ENCODE assay signal across 12 cellular contexts in the genomic region with DNA sequence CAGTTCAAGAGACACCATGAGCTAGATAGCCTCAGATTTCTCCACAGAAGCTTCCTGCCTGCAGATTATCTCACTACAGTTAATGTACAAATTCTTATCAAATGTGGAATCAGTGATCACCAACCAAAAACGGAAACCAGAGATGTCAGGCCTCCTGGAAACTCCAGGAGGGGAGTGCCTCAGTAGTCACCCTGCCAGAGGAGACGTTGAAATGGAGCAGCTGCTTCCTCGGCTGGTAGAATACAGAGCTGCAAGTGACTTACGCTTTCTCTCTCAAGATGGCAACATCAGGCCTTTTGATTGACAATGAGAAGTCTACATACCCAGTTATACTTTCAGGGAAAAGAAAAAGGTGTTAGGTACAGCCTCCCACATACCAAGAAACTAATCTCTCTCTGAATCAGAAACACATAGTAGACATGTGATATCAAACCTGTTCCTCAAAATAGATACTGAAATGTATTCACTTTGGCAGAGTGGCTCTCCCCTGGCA. TPM values are rescaled to one million over a fixed set of nuclear protein-coding genes. Genes with fewer than 3 reads are reported as not detected.
DNase-seq lines count a peak whose midpoint lies in the region; ATAC-seq and TF ChIP-seq lines count a peak whose summit lies in the region.
"Had no signal": no experiment of that assay in that cellular context is flagged by ENCODE, and none has a peak within 500 bp of the region (broad histone marks: within the 10 kb centered on the region; RNA-seq: fewer than 3 reads in every experiment).

No MANE protein-coding gene starts in this region.

- in situ Hi-C loops in gastrocnemius medialis (cut with MboI; ENCODE audit: low sequenced_read_pairs in 4 of 4): loop anchor here in 1 of 4 donors (25.0 kb wide), 1 partner anchor 456 kb away; the partner anchor contains the start of gene PRKAB2

- no peaks in the 10 kb centered on the region for H3K27me3 Mint-ChIP-seq in CD4-positive, CD25-positive, alpha-beta regulatory T cell
- no peaks in the 10 kb centered on the region for H3K27me3 Mint-ChIP-seq in activated T-helper 17 cell treated with anti-CD3 and anti-CD28 coated beads, Interleukin-2, amount 50 U/mL, for 72 hours
- H3K27me3 Mint-ChIP-seq: IgD-negative memory B cell had no signal

- H3K9me3 Mint-ChIP-seq in CD4-positive, CD25-positive, alpha-beta regulatory T cell: no peaks in the 10 kb centered on the region
- no peaks in the 10 kb centered on the region for H3K9me3 Mint-ChIP-seq in activated T-helper 17 cell treated with anti-CD3 and anti-CD28 coated beads, Interleukin-2, amount 50 U/mL, for 72 hours
- H3K9me3 Mint-ChIP-seq: IgD-negative memory B cell, neural crest cell had no signal

- H3K36me3 Mint-ChIP-seq in CD4-positive, CD25-positive, alpha-beta regulatory T cell: peaks cover 52% of the 10 kb centered on the region
- H3K36me3 Mint-ChIP-seq in activated T-helper 17 cell treated with anti-CD3 and anti-CD28 coated beads, Interleukin-2, amount 50 U/mL, for 72 hours (ENCODE audit: low read depth): peaks cover 97% of the 10 kb centered on the region

- H3K4me1 ChIP-seq in CD4-positive, CD25-positive, alpha-beta regulatory T cell (ENCODE audit: control insufficient read depth, insufficient read depth, low read length, poor library complexity, severe bottlenecking): peaks cover 7% of the 10 kb centered on the region
- H3K4me1 ChIP-seq in gastrocnemius medialis: peaks cover 56 to 60% of the 10 kb centered on the region in 2 donors
- H3K4me1 ChIP-seq in prostate gland (replicated peaks): no peaks in the 10 kb centered on the region

- H3K27ac ChIP-seq in CD4-positive, CD25-positive, alpha-beta regulatory T cell (ENCODE audit: insufficient read depth, low read length, poor library complexity, severe bottlenecking): peak overlapping the region; percentile 47
- H3K27ac ChIP-seq in gastrocnemius medialis: peak overlapping the region; percentile 81 to 87 (median 82)
- H3K27ac ChIP-seq in prostate gland: no peak overlapping the region

- peaks cover 0 to 21% (median 13%) of the 10 kb centered on the region in 4 donors for H3K4me1 Mint-ChIP-seq in CD4-positive, CD25-positive, alpha-beta regulatory T cell
- H3K4me1 Mint-ChIP-seq in activated T-helper 17 cell treated with anti-CD3 and anti-CD28 coated beads, Interleukin-2, amount 50 U/mL, for 72 hours: peaks cover 29% of the 10 kb centered on the region
- H3K4me1 Mint-ChIP-seq: IgD-negative memory B cell, neural crest cell had no signal

- peak overlapping the region; percentile 21 for H3K4me3 ChIP-seq in CD4-positive, CD25-positive, alpha-beta regulatory T cell (ENCODE audit: low read depth, low read length)
- H3K4me3 ChIP-seq in gastrocnemius medialis: peak overlapping the region in 1 of 4 donors; percentile 14
- H3K4me3 ChIP-seq in prostate gland: no peak overlapping the region

- no peak for TF ChIP-seq CTCF in gastrocnemius medialis (IDR thresholded peaks at IDR 0.05 in 4 of 5, conservative IDR thresholded peaks at IDR 0.05 in 1 of 5)
- TF ChIP-seq CTCF in prostate gland (IDR thresholded peaks at IDR 0.05): no peak

- peaks cover 40% of the 10 kb centered on the region for H3K36me3 ChIP-seq in CD4-positive, CD25-positive, alpha-beta regulatory T cell (ENCODE audit: control insufficient read depth, insufficient read depth, low read length)
- H3K36me3 ChIP-seq in gastrocnemius medialis (peaks cover 0 to 36% of the 10 kb centered on the region in 2 donors), prostate gland (peaks cover 0 to 8% of the 10 kb centered on the region in 2 donors)

- peak overlapping the region; percentile 45 to 83 (median 82) for H3K27ac Mint-ChIP-seq in CD4-positive, CD25-positive, alpha-beta regulatory T cell
- H3K27ac Mint-ChIP-seq in activated T-helper 17 cell treated with anti-CD3 and anti-CD28 coated beads, Interleukin-2, amount 50 U/mL, for 72 hours: peak overlapping the region; percentile 80

- WGBS in prostate gland: 47% methylated on average over 4 of the region's 4 CpGs

- ATAC-seq in CD4-positive, CD25-positive, alpha-beta regulatory T cell (ENCODE audit: low read depth in 2 of 2): peak; percentile 53 to 59
- peak; percentile 92 for ATAC-seq in activated T-helper 17 cell treated with anti-CD3 and anti-CD28 coated beads, Interleukin-2, amount 50 U/mL, for 72 hours (replicated peaks)
- ATAC-seq in gastrocnemius medialis: peak; percentile 89 to 98
- no peak for ATAC-seq in HG03139 (IDR thresholded peaks at IDR 0.05; ENCODE audit: unreplicated experiment)

- TF ChIP-seq POLR2A in gastrocnemius medialis (IDR thresholded peaks at IDR 0.05) (no peak), prostate gland (IDR thresholded peaks at IDR 0.05) (no peak)

- DNase-seq in CD4-positive, CD25-positive, alpha-beta regulatory T cell: peak in 1 of 3 donors; percentile 72
- DNase-seq in OCI-M1 (lab: John Stamatoyannopoulos, UW) (peak; percentile 50), gastrocnemius medialis (peak in 1 of 2 donors; percentile 62), prostate gland (ENCODE audit: low spot score) (no peak), HK-2 (ENCODE audit: unreplicated experiment) (no peak), NCI-H2081 (lab: John Stamatoyannopoulos, UW) (no peak)
- DNase-seq: AML-193, small intestine had no signal

- H3K4me3 Mint-ChIP-seq in CD4-positive, CD25-positive, alpha-beta regulatory T cell: no peak overlapping the region
- H3K4me3 Mint-ChIP-seq in activated T-helper 17 cell treated with anti-CD3 and anti-CD28 coated beads, Interleukin-2, amount 50 U/mL, for 72 hours: peak overlapping the region; percentile 51
- H3K4me3 Mint-ChIP-seq: IgD-negative memory B cell, neural crest cell had no signal

- H3K9me3 ChIP-seq in CD4-positive, CD25-positive, alpha-beta regulatory T cell (ENCODE audit: control insufficient read depth in 2 of 2, low read length in 2 of 2): no peaks in the 10 kb centered on the region
- H3K9me3 ChIP-seq in gastrocnemius medialis (no peaks in the 10 kb centered on the region), prostate gland (no peaks in the 10 kb centered on the region)

- intact Hi-C loops in gastrocnemius medialis (cut with DNase I; ENCODE audit: low total_unique reads): loop anchor here (1.0 kb wide), 1 partner anchor 18 kb away; no protein-coding TSS in a partner anchor
- intact Hi-C loops in prostate gland (cut with DNase I): no loop called here

- no peaks in the 10 kb centered on the region for H3K27me3 ChIP-seq in CD4-positive, CD25-positive, alpha-beta regulatory T cell (ENCODE audit: control insufficient read depth, insufficient read depth, low read length)
- H3K27me3 ChIP-seq in gastrocnemius medialis (no peaks in the 10 kb centered on the region), prostate gland (replicated peaks; ENCODE audit: insufficient read depth) (no peaks in the 10 kb centered on the region)

RNA-seq across cellular contexts. Expression of gene ACP6, which starts 52.2 kb away (rescaled TPM):
- total RNA-seq in CD4-positive, CD25-positive, alpha-beta regulatory T cell: 12.8 TPM
- 10 to 100 TPM in 3 of 4 donors, 1 to 10 TPM in 1; 8.9 to 18.5 (median 11.6) TPM for polyA plus RNA-seq in CD4-positive, CD25-positive, alpha-beta regulatory T cell
- 10 to 100 TPM; 10.9 to 12.0 TPM for total RNA-seq in activated T-helper 17 cell treated with anti-CD3 and anti-CD28 coated beads, Interleukin-2, amount 50 U/mL, for 72 hours
- total RNA-seq in gastrocnemius medialis: 10 to 100 TPM in 2 of 4 donors, 1 to 10 TPM in 2; 3.9 to 11.4 (median 9.2) TPM
- total RNA-seq in prostate gland: 10 to 100 TPM; 20.2 to 22.0 TPM

Comparison
In these comparisons a context has a peak if more than half of its experiments do, and no peak if none do; other contexts are left out.
1. H3K27ac ChIP-seq: peak in CD4-positive, CD25-positive, alpha-beta regulatory T cell (single experiment) and gastrocnemius medialis (4 of 4); none in prostate gland (0 of 2).